ENCODE assay signal across 22 cellular contexts in the genomic region with DNA sequence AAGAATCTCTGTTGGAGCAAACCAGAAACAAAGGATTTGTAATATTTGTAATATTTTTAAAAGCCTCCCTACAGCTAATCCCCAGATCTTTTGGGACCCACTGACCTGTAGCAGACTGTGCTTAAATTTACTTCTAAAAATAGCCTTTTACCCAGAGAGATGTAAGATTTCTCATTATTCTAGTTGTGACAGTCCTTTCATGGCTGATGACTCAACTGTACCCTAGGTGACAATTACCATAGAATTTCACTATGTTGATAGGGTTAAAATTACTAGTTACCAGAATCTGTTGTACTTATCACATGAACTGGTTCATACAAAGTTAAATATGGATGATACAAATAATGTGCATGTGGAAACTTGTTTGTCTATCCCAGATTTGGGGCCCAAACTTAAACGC.
"Had no signal": no experiment of that assay in that cellular context is flagged by ENCODE, and none has a peak within 500 bp of the region (broad histone marks: within the 10 kb centered on the region; RNA-seq: fewer than 3 reads in every experiment).

No MANE protein-coding gene starts in this region.

- H3K36me3 ChIP-seq: esophagus muscularis mucosa, gastrocnemius medialis, heart right ventricle, neutrophil, right lobe of liver, suprapubic skin, thyroid gland had no signal

- H3K4me1 ChIP-seq: esophagus muscularis mucosa, gastrocnemius medialis, heart right ventricle, psoas muscle, right lobe of liver, suprapubic skin, thyroid gland had no signal

- DNase-seq: effector memory CD8-positive, alpha-beta T cell; gastrocnemius medialis; heart right ventricle; hypothalamus; islet precursor cell; mammary epithelial cell; mucosa of descending colon; naive thymus-derived CD8-positive, alpha-beta T cell; psoas muscle; retina; right lobe of liver; stimulated activated CD4-positive, alpha-beta T cell treated with anti-CD3 and anti-CD28 coated beads, Interleukin-4, amount 100 ng/mL, for 1 hour; stimulated activated CD8-positive, alpha-beta memory T cell treated with anti-CD3 and anti-CD28 coated beads, Interleukin-4, amount 100 ng/mL, for 48 hours; stimulated activated naive CD8-positive, alpha-beta T cell treated with anti-CD3 and anti-CD28 coated beads, Interleukin-15, Interleukin-2, amounts not matched to agents 100 U/mL and 50 U/mL, for 24 hours; thyroid gland had no signal

- H3K4me3 ChIP-seq: esophagus muscularis mucosa, gastrocnemius medialis, heart right ventricle, mucosa of descending colon, psoas muscle, right lobe of liver, suprapubic skin, thyroid gland had no signal

- H3K9me3 ChIP-seq: gastrocnemius medialis, mucosa of descending colon, neutrophil, psoas muscle, right lobe of liver, thyroid gland had no signal

- H3K27me3 ChIP-seq: esophagus muscularis mucosa, gastrocnemius medialis, heart right ventricle, neutrophil, right lobe of liver, suprapubic skin, thyroid gland had no signal

- ATAC-seq: effector memory CD8-positive, alpha-beta T cell; gastrocnemius medialis; heart right ventricle; left lobe of liver; mucosa of descending colon; naive thymus-derived CD8-positive, alpha-beta T cell; psoas muscle; right lobe of liver; stimulated activated effector memory CD8-positive, alpha-beta T cell treated with anti-CD3 and anti-CD28 coated beads, Interleukin-12 subunit alpha, Interleukin-12 subunit beta, amount 100 ng/mL, for 72 hours; stimulated activated naive CD8-positive, alpha-beta T cell treated with anti-CD3 and anti-CD28 coated beads, Interleukin-15, Interleukin-2, amounts not matched to agents 100 U/mL and 50 U/mL, for 24 hours had no signal

- FAIRE-seq: urothelium cell line had no signal

- H3K27ac ChIP-seq: epithelial cell of prostate, esophagus muscularis mucosa, gastrocnemius medialis, heart right ventricle, neutrophil, psoas muscle, right lobe of liver, suprapubic skin, thyroid gland had no signal
